16 cellular contexts compared by ENCODE assay signal in the genomic region with DNA sequence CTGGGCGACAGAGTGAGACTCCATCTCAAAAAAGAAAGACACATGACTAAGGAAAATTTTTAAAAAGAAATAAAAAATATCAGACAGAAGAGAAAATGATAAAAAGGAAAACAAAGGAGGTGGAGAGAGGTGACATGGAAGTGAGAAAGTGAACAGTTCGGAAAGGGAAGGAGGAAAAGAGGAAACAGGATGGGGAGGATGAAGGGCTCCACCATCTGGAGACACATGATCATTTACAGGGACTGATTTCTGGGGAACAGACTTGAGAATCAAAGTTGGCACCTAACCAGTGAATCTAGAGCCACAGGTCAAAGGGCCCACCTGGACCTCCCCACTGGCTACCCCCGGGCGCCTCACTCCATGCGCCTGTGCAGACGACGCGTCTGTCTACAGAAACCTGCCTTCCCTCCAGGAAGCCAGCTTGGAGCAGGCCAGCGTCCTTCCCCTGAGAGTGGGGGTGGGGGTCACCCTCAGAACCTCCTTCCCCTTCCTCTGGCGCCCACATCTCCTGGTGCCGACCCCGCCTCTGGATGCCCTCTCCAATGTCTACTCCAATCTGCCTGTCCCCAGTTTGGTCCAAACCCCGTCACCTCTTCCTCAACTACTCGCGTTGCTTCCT.
DNase-seq lines count a peak whose midpoint lies in the region; ATAC-seq and TF ChIP-seq lines count a peak whose summit lies in the region.
"Had no signal": no experiment of that assay in that cellular context is flagged by ENCODE, and none has a peak within 500 bp of the region (broad histone marks: within the 10 kb centered on the region; RNA-seq: fewer than 3 reads in every experiment).

No MANE protein-coding gene starts in this region.

- H4K8ac ChIP-seq in trophoblast cell (ENCODE audit: low read depth, low read length): no peak overlapping the region

- ATAC-seq in aorta (ENCODE audit: low FRiP score) (no peak), body of pancreas (no peak)
- ATAC-seq: left lung, mucosa of descending colon had no signal

- no peak overlapping the region for H3K4me3 ChIP-seq in breast epithelium
- H3K4me3 ChIP-seq in aorta (ENCODE audit: low read length in 2 of 2): no peak overlapping the region
- H3K4me3 ChIP-seq in body of pancreas: no peak overlapping the region
- H3K4me3 ChIP-seq in trophoblast cell (ENCODE audit: low read depth, low read length): no peak overlapping the region
- H3K4me3 ChIP-seq: cardiac muscle cell, left lung, mucosa of descending colon had no signal

- intact Hi-C loops in breast epithelium (cut with DNase I; ENCODE audit: low total_unique reads) (no loop called here), aorta (cut with DNase I) (no loop called here), body of pancreas (cut with DNase I) (no loop called here)

- H3K14ac ChIP-seq in trophoblast cell (ENCODE audit: low read length): no peak overlapping the region

- no peak overlapping the region for H2BK5ac ChIP-seq in trophoblast cell (ENCODE audit: low read depth, low read length, poor library complexity)

- H3K27me3 Mint-ChIP-seq in endothelial cell (ENCODE audit: unreplicated experiment): peaks cover 6% of the 10 kb centered on the region

- H4K91ac ChIP-seq in trophoblast cell (ENCODE audit: low read depth, low read length): no peak overlapping the region

- DNase-seq in T47D (ENCODE audit: low read depth in 1 of 2, low spot score in 1 of 2) (peak; percentile 28 to 55), breast epithelium (ENCODE audit: low spot score in 2 of 2) (no peak), RWPE1 (ENCODE audit: low spot score) (no peak), endothelial cell (ENCODE audit: low spot score) (no peak), aorta (peak; percentile 32 to 61), body of pancreas (no peak), NCI-H774 (lab: John Stamatoyannopoulos, UW) (no peak), trophoblast cell (no peak)
- DNase-seq: activated CD8-positive, alpha-beta memory T cell treated with anti-CD3 and anti-CD28 coated beads, Interleukin-2, amount 50 U/mL, for 48 hours; activated effector memory CD4-positive, alpha-beta T cell treated with anti-CD3 and anti-CD28 coated beads, Interleukin-2, amount 50 U/mL, for 16 hours; DMS153; effector CD8-positive, alpha-beta T cell; left lung; mucosa of descending colon had no signal

- H3K79me1 ChIP-seq in trophoblast cell (ENCODE audit: low read length): no peaks in the 10 kb centered on the region

- peaks cover 20% of the 10 kb centered on the region for H3K4me1 Mint-ChIP-seq in endothelial cell (ENCODE audit: unreplicated experiment)

- no peaks in the 10 kb centered on the region for H3K79me2 ChIP-seq in trophoblast cell (ENCODE audit: control insufficient read depth, insufficient read depth, low read length, poor library complexity)

- POLR2A ChIA-PET in RWPE1 (lab: Yijun Ruan, JAX; ENCODE audit: low non-redundant PET): no interaction called here

- peak overlapping the region; percentile 49 for H3K27ac Mint-ChIP-seq in endothelial cell (ENCODE audit: unreplicated experiment)

- TF ChIP-seq POLR2A in breast epithelium (IDR thresholded peaks at IDR 0.05): no peak
- TF ChIP-seq POLR2A in body of pancreas (IDR thresholded peaks at IDR 0.05): no peak

- WGBS in aorta, 2 donors: 85 to 88% methylated on average over 13 to 15 of the region's 15 CpGs
- WGBS in body of pancreas, 2 donors: 89 to 91% methylated on average over 15 of the region's 15 CpGs
- WGBS in trophoblast cell (ENCODE audit: extremely low coverage, insufficient coverage, insufficient read length): no CpG with 5 or more reads among the region's 15 CpGs

- no peak overlapping the region for H2BK120ac ChIP-seq in trophoblast cell (ENCODE audit: insufficient read depth, low read length, poor library complexity)

- H3K18ac ChIP-seq in trophoblast cell (ENCODE audit: low read length): no peak overlapping the region

- H3K27ac ChIP-seq in breast epithelium (no peak overlapping the region), RWPE1 (peak overlapping the region; percentile 7; the same call in 1 of the 2 replicates), aorta (ENCODE audit: low read depth in 1 of 2, low read length in 2 of 2) (no peak overlapping the region), body of pancreas (no peak overlapping the region), trophoblast cell (ENCODE audit: low read depth, low read length) (no peak overlapping the region)
- H3K27ac ChIP-seq: cardiac muscle cell, left lung, neutrophil had no signal

- H3K4me1 ChIP-seq in breast epithelium: no peaks in the 10 kb centered on the region
- no peaks in the 10 kb centered on the region for H3K4me1 ChIP-seq in aorta (ENCODE audit: control insufficient read depth in 1 of 2, insufficient read depth in 2 of 2, low read length in 2 of 2)
- H3K4me1 ChIP-seq in body of pancreas: no peaks in the 10 kb centered on the region
- H3K4me1 ChIP-seq in trophoblast cell (ENCODE audit: control insufficient read depth in 1 of 2, insufficient read depth in 2 of 2, low read length in 2 of 2): no peaks in the 10 kb centered on the region
- H3K4me1 ChIP-seq: left lung had no signal

- CTCF ChIA-PET in RWPE1 (lab: Yijun Ruan, JAX): no interaction called here

- in situ Hi-C loops in T47D (cut with HindIII; ENCODE audit: low pct_unique_long_range_greater_than_20kb, low sequenced_read_pairs): no loop called here

- H3K23ac ChIP-seq in trophoblast cell (ENCODE audit: low read length): no peak overlapping the region

- H2AFZ ChIP-seq in trophoblast cell (ENCODE audit: insufficient read depth, low read length, poor library complexity): no peak overlapping the region

- H3K27me3 ChIP-seq in breast epithelium (no peaks in the 10 kb centered on the region), aorta (ENCODE audit: control insufficient read depth in 1 of 2, insufficient read depth in 2 of 2, low read length in 1 of 2) (no peaks in the 10 kb centered on the region), body of pancreas (no peaks in the 10 kb centered on the region), trophoblast cell (ENCODE audit: insufficient read depth, low read length) (no peaks in the 10 kb centered on the region)
- H3K27me3 ChIP-seq: cardiac muscle cell, left lung, neutrophil had no signal

- no peak overlapping the region for H3K4ac ChIP-seq in trophoblast cell (ENCODE audit: low read depth, low read length)

- TF ChIP-seq CTCF in breast epithelium (IDR thresholded peaks at IDR 0.05) (no peak), RWPE1 (conservative IDR thresholded peaks at IDR 0.05; ENCODE audit: low read depth) (no peak), endothelial cell (IDR thresholded peaks at IDR 0.05; ENCODE audit: unreplicated experiment) (no peak), body of pancreas (IDR thresholded peaks at IDR 0.05) (no peak)

- H2BK12ac ChIP-seq in trophoblast cell (ENCODE audit: low read length): no peak overlapping the region

- H3K9me3 ChIP-seq in breast epithelium (peaks cover 3 to 4% of the 10 kb centered on the region in 2 donors), aorta (ENCODE audit: control insufficient read depth, low read length) (no peaks in the 10 kb centered on the region), body of pancreas (no peaks in the 10 kb centered on the region), trophoblast cell (ENCODE audit: insufficient read depth, low read depth, low read length) (peaks cover 2% of the 10 kb centered on the region)

- H4K12ac ChIP-seq in trophoblast cell (ENCODE audit: low read depth, low read length): no peak overlapping the region

- H3K9ac ChIP-seq in trophoblast cell (ENCODE audit: low read length): no peak overlapping the region

- H3K9me3 Mint-ChIP-seq in endothelial cell (ENCODE audit: unreplicated experiment): no peaks in the 10 kb centered on the region

- H3K36me3 Mint-ChIP-seq in endothelial cell (ENCODE audit: low read depth, unreplicated experiment): peaks cover 62% of the 10 kb centered on the region

- peak overlapping the region; percentile 24 for H3K4me3 Mint-ChIP-seq in endothelial cell (ENCODE audit: unreplicated experiment)

- H3K36me3 ChIP-seq in breast epithelium: peaks cover 3% of the 10 kb centered on the region
- peaks cover 0 to 8% of the 10 kb centered on the region in 2 donors for H3K36me3 ChIP-seq in aorta (ENCODE audit: control insufficient read depth in 1 of 2, insufficient read depth in 2 of 2, low read length in 1 of 2)
- peaks cover 0 to 6% of the 10 kb centered on the region in 2 donors for H3K36me3 ChIP-seq in body of pancreas (replicated peaks in 1 of 2; ENCODE audit: insufficient read depth in 1 of 2, low read depth in 2 of 2)
- peaks cover 58 to 64% of the 10 kb centered on the region in 2 experiments for H3K36me3 ChIP-seq in trophoblast cell (ENCODE audit: control insufficient read depth in 1 of 2, insufficient read depth in 2 of 2, low read length in 2 of 2)
- H3K36me3 ChIP-seq: neutrophil had no signal

- no peak overlapping the region for H3K4me2 ChIP-seq in trophoblast cell (ENCODE audit: low read length)

- H2AK5ac ChIP-seq in trophoblast cell (ENCODE audit: low read length): no peak overlapping the region

Comparison
In these comparisons a context has a peak if more than half of its experiments do, and no peak if none do; other contexts are left out.
1. DNase-seq: peak in T47D (2 of 2) and aorta (2 of 2); none in breast epithelium (0 of 2), RWPE1 (single experiment), endothelial cell (single experiment), body of pancreas (0 of 4), NCI-H774 (single experiment) and trophoblast cell (0 of 2).